ENCODE assay signal across 9 cellular contexts in the genomic region with DNA sequence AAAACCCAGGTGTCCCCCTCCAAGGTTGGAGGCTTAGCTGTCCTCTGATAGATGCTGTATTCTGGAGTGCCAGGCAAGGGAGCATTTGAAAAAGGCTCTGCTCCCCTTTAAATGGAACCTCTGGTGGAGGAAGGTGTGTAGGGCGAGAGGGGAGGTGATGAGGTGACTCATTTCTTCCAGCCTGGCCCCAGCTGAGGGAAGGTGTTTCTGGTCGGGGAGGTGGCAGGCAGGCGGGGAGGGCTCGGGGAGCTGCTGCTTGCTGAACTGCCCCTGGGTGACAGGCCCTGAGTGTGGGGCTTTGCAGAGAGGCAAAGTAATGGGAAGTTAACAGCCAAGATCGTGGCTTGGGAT. TPM values are rescaled to one million over a fixed set of nuclear protein-coding genes. Genes with fewer than 3 reads are reported as not detected.
A peak's percentile ranks its signal among the peaks of the same experiment; 100 is the strongest.
DNase-seq lines count a peak whose midpoint lies in the region; ATAC-seq, FAIRE-seq and TF ChIP-seq lines count a peak whose summit lies in the region.
"Had no signal": no experiment of that assay in that cellular context is flagged by ENCODE, and none has a peak within 500 bp of the region (broad histone marks: within the 10 kb centered on the region; RNA-seq: fewer than 3 reads in every experiment).

No MANE protein-coding gene starts in this region.

- no peak overlapping the region for H3K4me3 ChIP-seq in liver (ENCODE audit: low read depth in 1 of 3, low read length in 3 of 3)
- H3K4me3 ChIP-seq in HepG2 (replicated peaks in 1 of 3; ENCODE audit: insufficient read depth in 1 of 3, low read depth in 2 of 3, low read length in 3 of 3) = no peak overlapping the region
- no peak overlapping the region for H3K4me3 ChIP-seq in foreskin fibroblast (ENCODE audit: low read depth in 1 of 2, low read length in 2 of 2)
- no peak overlapping the region for H3K4me3 ChIP-seq in tibial artery

- BruUV-seq in HepG2 (replicated peaks; lab: Mats Ljungman, UMichigan) = no TSS peak

- no peaks in the 10 kb centered on the region for H4K20me1 ChIP-seq in HepG2 (ENCODE audit: insufficient read depth, low read length)

- H3K27ac Mint-ChIP-seq in effector memory CD8-positive, alpha-beta T cell = peak overlapping the region; percentile 96
- H3K27ac Mint-ChIP-seq: nephron had no signal

- H3K36me3 Mint-ChIP-seq in effector memory CD8-positive, alpha-beta T cell (ENCODE audit: insufficient read depth) = peaks cover 55% of the 10 kb centered on the region

- no peak overlapping the region for H3K4me2 ChIP-seq in HepG2 (ENCODE audit: low read depth, low read length)

- H3K27me3 Mint-ChIP-seq in effector memory CD8-positive, alpha-beta T cell = no peaks in the 10 kb centered on the region

- TF ChIP-seq EP300 in HepG2 (IDR thresholded peaks at IDR 0.05; ENCODE audit: low read depth in 2 of 2, low read length in 2 of 2) (no peak), HepG2 (CRISPR knock-in tag; IDR thresholded peaks at IDR 0.05; ENCODE audit: borderline replicate concordance) (no peak)

- no peaks in the 10 kb centered on the region for H3K79me2 ChIP-seq in HepG2 (ENCODE audit: insufficient read depth, low read length)

- H3K9me3 Mint-ChIP-seq in effector memory CD8-positive, alpha-beta T cell = no peaks in the 10 kb centered on the region
- H3K9me3 Mint-ChIP-seq: nephron had no signal

- TF ChIP-seq CTCF in liver (IDR thresholded peaks at IDR 0.05; ENCODE audit: low read depth, low read length, missing input control) = no peak
- TF ChIP-seq CTCF in HepG2 (CRISPR knock-in tag; IDR thresholded peaks at IDR 0.05) = no peak
- no peak for TF ChIP-seq CTCF in foreskin fibroblast (IDR thresholded peaks at IDR 0.05; ENCODE audit: low read depth, low read length)
- no peak for TF ChIP-seq CTCF in tibial artery (IDR thresholded peaks at IDR 0.05)

- FAIRE-seq in HepG2 (lab: Jason Lieb, UNC) = no peak

- H3K27ac ChIP-seq in liver (ENCODE audit: low read depth in 1 of 2, low read length in 2 of 2) (peak overlapping the region in 1 of 2 donors; percentile 50), HepG2 (ENCODE audit: extremely low read length, insufficient read depth, low read length) (no peak overlapping the region), tibial artery (no peak overlapping the region)

- H3K4me1 Mint-ChIP-seq in effector memory CD8-positive, alpha-beta T cell (ENCODE audit: low read depth in 2 of 2) = peaks cover 80 to 83% of the 10 kb centered on the region in 2 donors
- H3K4me1 Mint-ChIP-seq: nephron had no signal

- POLR2A ChIA-PET in HepG2 (lab: Yijun Ruan, JAX) = no interaction called here

- in situ Hi-C loops in HepG2 (cut with HindIII; ENCODE audit: extremely low pct_ligation_motif_present, low pct_unique_long_range_greater_than_20kb) = no loop called here

- H2AFZ ChIP-seq in HepG2 (ENCODE audit: low read length) = no peak overlapping the region

- CTCF ChIA-PET in HepG2 (lab: Yijun Ruan, JAX; ENCODE audit: low intra/inter-chr PET ratio, low total read pairs) = no interaction called here

- WGBS in liver = 83% methylated on average over 5 of the region's 5 CpGs
- WGBS in HepG2 (ENCODE audit: low lambda C conversion rate) = 10% methylated on average over 5 of the region's 5 CpGs

- H3K9me3 ChIP-seq in liver (ENCODE audit: control insufficient read depth in 4 of 4, low read length in 3 of 4) (no peaks in the 10 kb centered on the region), HepG2 (ENCODE audit: low read length) (no peaks in the 10 kb centered on the region), tibial artery (no peaks in the 10 kb centered on the region)

- H3K36me3 ChIP-seq in liver (ENCODE audit: control insufficient read depth in 4 of 4, insufficient read depth in 3 of 4, low read depth in 1 of 4, low read length in 3 of 4) (no peaks in the 10 kb centered on the region), HepG2 (replicated peaks in 1 of 2; ENCODE audit: control insufficient read depth in 1 of 2, insufficient read depth in 2 of 2, low read length in 2 of 2) (no peaks in the 10 kb centered on the region), tibial artery (no peaks in the 10 kb centered on the region)

- no peak for ATAC-seq in HepG2
- peak; percentile 93 to 94 for ATAC-seq in activated CD4-positive, CD25-positive, alpha-beta regulatory T cell treated with anti-CD3 and anti-CD28 coated beads, Interleukin-2, amount 50 U/mL, for 24 hours
- ATAC-seq in effector memory CD8-positive, alpha-beta T cell (replicated peaks) = peak; percentile 82

- intact Hi-C loops in HepG2 (cut with micrococcal nuclease; ENCODE audit: unreplicated experiment) = no loop called here
- intact Hi-C loops in tibial artery (cut with DNase I; ENCODE audit: low total_unique reads) = no loop called here

- H3K4me3 Mint-ChIP-seq in effector memory CD8-positive, alpha-beta T cell = peak overlapping the region; percentile 90 to 96
- H3K4me3 Mint-ChIP-seq: nephron had no signal

- DNase-seq in HepG2 (ENCODE audit: low spot score) (no peak), foreskin fibroblast (no peak), tibial artery (no peak), NOMO-1 treated with dmso at 0.1 percent for 144 hours (lab: John Stamatoyannopoulos, UW; ENCODE audit: unreplicated experiment) (no peak)
- DNase-seq in effector memory CD8-positive, alpha-beta T cell = peak; percentile 82
- peak; percentile 90 for DNase-seq in stimulated activated CD8-positive, alpha-beta memory T cell treated with anti-CD3 and anti-CD28 coated beads, Interleukin-4, amount 100 ng/mL, for 48 hours

- H3K27me3 ChIP-seq in liver (ENCODE audit: control insufficient read depth in 4 of 4, insufficient read depth in 4 of 4, low read length in 3 of 4) = no peaks in the 10 kb centered on the region
- peaks cover 9 to 73% of the 10 kb centered on the region in 2 experiments; a peak in 4 of 5 replicates for H3K27me3 ChIP-seq in HepG2 (ENCODE audit: control insufficient read depth in 1 of 2, insufficient read depth in 2 of 2, low read length in 2 of 2)
- peaks cover 0 to 5% of the 10 kb centered on the region in 2 donors for H3K27me3 ChIP-seq in tibial artery

- TF ChIP-seq RAD21 in liver (IDR thresholded peaks at IDR 0.05) = no peak
- TF ChIP-seq RAD21 in HepG2 (CRISPR knock-in tag; IDR thresholded peaks at IDR 0.05) = no peak

- TF ChIP-seq POLR2A in HepG2 (IDR thresholded peaks at IDR 0.05; ENCODE audit: insufficient read depth in 1 of 2, low read depth in 2 of 2, low read length in 2 of 2) = no peak

- H3K4me1 ChIP-seq in liver (ENCODE audit: control insufficient read depth in 4 of 4, insufficient read depth in 4 of 4, low read length in 3 of 4) (no peaks in the 10 kb centered on the region), HepG2 (ENCODE audit: insufficient read depth, low read length) (no peaks in the 10 kb centered on the region), tibial artery (peaks cover 0 to 11% (median 6%) of the 10 kb centered on the region in 4 donors)

- H3K9ac ChIP-seq in liver (ENCODE audit: low read depth in 1 of 2, low read length in 2 of 2) (no peak overlapping the region), HepG2 (ENCODE audit: insufficient read depth, low read depth, low read length) (no peak overlapping the region)

RNA-seq across cellular contexts. Expression of gene PSTPIP1, which starts 18.8 kb away (rescaled TPM):
- total RNA-seq in liver (1 to 10 TPM; 4.3 to 4.6 TPM), HepG2 (2016; rRNA removed; fragmentation: Illumina TruSeq; extraction: Trizol) (8.7 and 9.2 TPM in 2 replicates)
- polyA plus RNA-seq in liver (1 to 10 TPM; 1.1 to 1.6 TPM), HepG2 (2011; rRNA removed) (4.4 TPM in 2 replicates)
- total RNA-seq in HepG2 (2016; cell fraction: cytosol; rRNA removed; fragmentation: Illumina TruSeq; extraction: Trizol; ENCODE audit: low read depth) = 5.7 and 10.5 TPM in 2 replicates
- 8.0 and 9.9 TPM in 2 replicates for total RNA-seq in HepG2 (2016; cell fraction: insoluble cytoplasmic fraction; rRNA removed; fragmentation: Illumina TruSeq; extraction: Trizol)
- total RNA-seq in HepG2 (2016; cell fraction: membrane; rRNA removed; fragmentation: Illumina TruSeq; extraction: Trizol) = 9.1 and 10.1 TPM in 2 replicates
- total RNA-seq in HepG2 (2016; cell fraction: nucleus; rRNA removed; fragmentation: Illumina TruSeq; extraction: Trizol) = 2.9 and 4.0 TPM in 2 replicates
- polyA plus RNA-seq in HepG2 (2011; cell fraction: cytosol; rRNA removed) = 3.9 and 5.6 TPM in 2 replicates
- 4.4 and 6.8 TPM in 2 replicates for polyA plus RNA-seq in HepG2 (2011; cell fraction: nucleus; rRNA removed)
- 3.9 and 7.4 TPM in 2 replicates for polyA plus RNA-seq in HepG2 (2012)
- 7.4 and 12.4 TPM in 2 replicates for polyA plus RNA-seq in HepG2 (2016; cell fraction: cytosol; fragmentation: Illumina TruSeq; extraction: Trizol; ENCODE audit: low read depth)
- 7.8 and 11.1 TPM in 2 replicates for polyA plus RNA-seq in HepG2 (2016; cell fraction: insoluble cytoplasmic fraction; fragmentation: Illumina TruSeq; extraction: Trizol; ENCODE audit: low read depth)
- polyA plus RNA-seq in HepG2 (2016; cell fraction: membrane; fragmentation: Illumina TruSeq; extraction: Trizol; ENCODE audit: low read depth) = 9.1 and 13.5 TPM in 2 replicates
- polyA plus RNA-seq in HepG2 (2016; cell fraction: nucleus; fragmentation: Illumina TruSeq; extraction: Trizol; ENCODE audit: insufficient read depth, low read depth) = 6.9 and 7.5 TPM in 2 replicates
- 2.2 TPM in 1 of 2 replicates, not detected in the other for polyA minus RNA-seq in HepG2 (2011; rRNA and poly(A)+ RNA removed; ENCODE audit: low replicate concordance)
- polyA minus RNA-seq in HepG2 (2011; cell fraction: cytosol; rRNA and poly(A)+ RNA removed) = 3.2 TPM in 1 of 2 replicates, not detected in the other
- 1.8 and 2.4 TPM in 2 replicates for polyA minus RNA-seq in HepG2 (2011; cell fraction: nucleus; rRNA and poly(A)+ RNA removed)

RNA-seq across cellular contexts. Expression of gene TSPAN3, which starts 57.1 kb away (rescaled TPM):
- total RNA-seq in liver = 10 to 100 TPM; 77.2 to 82.8 TPM
- 10 to 100 TPM; 49.3 to 80.2 TPM for polyA plus RNA-seq in liver
- 102 and 170 TPM in 2 replicates for total RNA-seq in HepG2 (2016; rRNA removed; fragmentation: Illumina TruSeq; extraction: Trizol)
- total RNA-seq in HepG2 (2016; cell fraction: cytosol; rRNA removed; fragmentation: Illumina TruSeq; extraction: Trizol; ENCODE audit: low read depth) = 51.2 and 62.4 TPM in 2 replicates
- 108 and 171 TPM in 2 replicates for total RNA-seq in HepG2 (2016; cell fraction: insoluble cytoplasmic fraction; rRNA removed; fragmentation: Illumina TruSeq; extraction: Trizol)
- 109 and 138 TPM in 2 replicates for total RNA-seq in HepG2 (2016; cell fraction: membrane; rRNA removed; fragmentation: Illumina TruSeq; extraction: Trizol)
- total RNA-seq in HepG2 (2016; cell fraction: nucleus; rRNA removed; fragmentation: Illumina TruSeq; extraction: Trizol) = 128 and 152 TPM in 2 replicates
- polyA plus RNA-seq in HepG2 (2011; rRNA removed) = 155 and 167 TPM in 2 replicates
- 231 and 297 TPM in 2 replicates for polyA plus RNA-seq in HepG2 (2011; cell fraction: cytosol; rRNA removed)
- polyA plus RNA-seq in HepG2 (2011; cell fraction: nucleus; rRNA removed) = 56.3 and 77.8 TPM in 2 replicates
- polyA plus RNA-seq in HepG2 (2012) = 134 and 159 TPM in 2 replicates
- 52.0 and 77.5 TPM in 2 replicates for polyA plus RNA-seq in HepG2 (2016; cell fraction: cytosol; fragmentation: Illumina TruSeq; extraction: Trizol; ENCODE audit: low read depth)
- 105 and 130 TPM in 2 replicates for polyA plus RNA-seq in HepG2 (2016; cell fraction: insoluble cytoplasmic fraction; fragmentation: Illumina TruSeq; extraction: Trizol; ENCODE audit: low read depth)
- 93.2 and 115 TPM in 2 replicates for polyA plus RNA-seq in HepG2 (2016; cell fraction: membrane; fragmentation: Illumina TruSeq; extraction: Trizol; ENCODE audit: low read depth)
- polyA plus RNA-seq in HepG2 (2016; cell fraction: nucleus; fragmentation: Illumina TruSeq; extraction: Trizol; ENCODE audit: insufficient read depth, low read depth) = 217 and 229 TPM in 2 replicates
- 238 and 277 TPM in 2 replicates for polyA minus RNA-seq in HepG2 (2011; rRNA and poly(A)+ RNA removed; ENCODE audit: low replicate concordance)
- polyA minus RNA-seq in HepG2 (2011; cell fraction: cytosol; rRNA and poly(A)+ RNA removed) = 83.9 and 119 TPM in 2 replicates
- polyA minus RNA-seq in HepG2 (2011; cell fraction: nucleus; rRNA and poly(A)+ RNA removed) = 38.1 and 56.6 TPM in 2 replicates

Comparison
In these comparisons a context has a peak if more than half of its experiments do, and no peak if none do; other contexts are left out.
1. DNase-seq: peak in effector memory CD8-positive, alpha-beta T cell (3 of 3) and stimulated activated CD8-positive, alpha-beta memory T cell treated with anti-CD3 and anti-CD28 coated beads, Interleukin-4, amount 100 ng/mL, for 48 hours (single experiment); none in HepG2 (single experiment), foreskin fibroblast (0 of 2), tibial artery (0 of 2) and NOMO-1 treated with dmso at 0.1 percent for 144 hours (single experiment).